In genomic region chr11:94769897-94770296, GRCh38 we compare ENCODE assay signal across 9 cellular contexts. TPM values are rescaled to one million over a fixed set of nuclear protein-coding genes. Genes with fewer than 3 reads are reported as not detected.
DNase-seq lines count a peak whose midpoint lies in the region; ATAC-seq lines count a peak whose summit lies in the region.
"Had no signal": no experiment of that assay in that cellular context is flagged by ENCODE, and none has a peak within 500 bp of the region (broad histone marks: within the 10 kb centered on the region; RNA-seq: fewer than 3 reads in every experiment).

No MANE protein-coding gene starts in this region.

- DNase-seq in activated CD4-positive, alpha-beta T cell treated with anti-CD3 and anti-CD28 coated beads, Interleukin-2, amount 10 ng/mL, durations not matched to agents 24 days and 14 days, result no peak
- no peak for DNase-seq in activated CD4-positive, alpha-beta T cell treated with anti-CD3 and anti-CD28 coated beads for 1 hour
- DNase-seq in foreskin melanocyte, result no peak
- DNase-seq in activated CD4-positive, alpha-beta T cell treated with anti-CD3 and anti-CD28 coated beads for 4 hours, result no peak
- DNase-seq: CD4-positive, CD25-positive, alpha-beta regulatory T cell had no signal

- H3K4me3 ChIP-seq in iPS-18a (ENCODE audit: low read length) (peak overlapping the region; percentile 76), subcutaneous abdominal adipose tissue (ENCODE audit: low read depth in 1 of 5, low read length in 5 of 5) (peak overlapping the region; percentile 73 to 94 (median 91))

- H3K27me3 ChIP-seq in iPS-18a (ENCODE audit: control insufficient read depth, insufficient read depth, low read length) (peaks cover 51% of the 10 kb centered on the region), subcutaneous abdominal adipose tissue (ENCODE audit: control insufficient read depth in 5 of 5, insufficient read depth in 4 of 5, low read length in 5 of 5) (no peaks in the 10 kb centered on the region)

- H3K27ac Mint-ChIP-seq in activated CD4-positive, alpha-beta T cell treated with anti-CD3 and anti-CD28 coated beads, Interleukin-2, amount 10 ng/mL, durations not matched to agents 24 days and 14 days, result no peak overlapping the region
- H3K27ac Mint-ChIP-seq in activated T-helper 17 cell treated with anti-CD3 and anti-CD28 coated beads, Interleukin-2, amount 50 U/mL, for 72 hours, result no peak overlapping the region

- peaks cover 9% of the 10 kb centered on the region for H3K4me1 Mint-ChIP-seq in activated CD4-positive, alpha-beta T cell treated with anti-CD3 and anti-CD28 coated beads, Interleukin-2, amount 10 ng/mL, durations not matched to agents 24 days and 14 days
- H3K4me1 Mint-ChIP-seq in activated T-helper 17 cell treated with anti-CD3 and anti-CD28 coated beads, Interleukin-2, amount 50 U/mL, for 72 hours, result no peaks in the 10 kb centered on the region

- H3K9me3 ChIP-seq in iPS-18a (ENCODE audit: control insufficient read depth, low read depth, low read length), result no peaks in the 10 kb centered on the region
- H3K9me3 ChIP-seq in subcutaneous abdominal adipose tissue (ENCODE audit: control insufficient read depth in 5 of 5, low read length in 5 of 5), result no peaks in the 10 kb centered on the region

- H3K36me3 Mint-ChIP-seq in activated CD4-positive, alpha-beta T cell treated with anti-CD3 and anti-CD28 coated beads, Interleukin-2, amount 10 ng/mL, durations not matched to agents 24 days and 14 days (ENCODE audit: low read depth), result no peaks in the 10 kb centered on the region
- H3K36me3 Mint-ChIP-seq in activated T-helper 17 cell treated with anti-CD3 and anti-CD28 coated beads, Interleukin-2, amount 50 U/mL, for 72 hours (ENCODE audit: low read depth), result no peaks in the 10 kb centered on the region
- H3K36me3 Mint-ChIP-seq: CD4-positive, CD25-positive, alpha-beta regulatory T cell had no signal

- H3K36me3 ChIP-seq in iPS-18a (ENCODE audit: control insufficient read depth, low read depth, low read length), result no peaks in the 10 kb centered on the region
- H3K36me3 ChIP-seq in subcutaneous abdominal adipose tissue (ENCODE audit: control insufficient read depth in 5 of 5, insufficient read depth in 5 of 5, low read length in 5 of 5), result no peaks in the 10 kb centered on the region

- H3K27me3 Mint-ChIP-seq in activated CD4-positive, alpha-beta T cell treated with anti-CD3 and anti-CD28 coated beads, Interleukin-2, amount 10 ng/mL, durations not matched to agents 24 days and 14 days, result peaks cover 44% of the 10 kb centered on the region
- peaks cover 42% of the 10 kb centered on the region for H3K27me3 Mint-ChIP-seq in activated T-helper 17 cell treated with anti-CD3 and anti-CD28 coated beads, Interleukin-2, amount 50 U/mL, for 72 hours

- H3K27ac ChIP-seq in iPS-18a (ENCODE audit: low read length), result no peak overlapping the region
- peak overlapping the region; percentile 92 for H3K27ac ChIP-seq in subcutaneous abdominal adipose tissue (ENCODE audit: low read depth, low read length)

- H3K4me3 Mint-ChIP-seq in activated CD4-positive, alpha-beta T cell treated with anti-CD3 and anti-CD28 coated beads, Interleukin-2, amount 10 ng/mL, durations not matched to agents 24 days and 14 days, result peak overlapping the region; percentile 84
- H3K4me3 Mint-ChIP-seq in activated T-helper 17 cell treated with anti-CD3 and anti-CD28 coated beads, Interleukin-2, amount 50 U/mL, for 72 hours, result peak overlapping the region; percentile 18

- H3K4me1 ChIP-seq in iPS-18a (ENCODE audit: control insufficient read depth, low read depth, low read length) (peaks cover 32% of the 10 kb centered on the region), subcutaneous abdominal adipose tissue (ENCODE audit: control insufficient read depth in 5 of 5, insufficient read depth in 5 of 5, low read length in 5 of 5) (peaks cover 0 to 41% (median 38%) of the 10 kb centered on the region in 5 donors)

- no peak for ATAC-seq in activated T-helper 17 cell treated with anti-CD3 and anti-CD28 coated beads, Interleukin-2, amount 50 U/mL, for 72 hours (replicated peaks)
- ATAC-seq in HG02840 (IDR thresholded peaks at IDR 0.05; ENCODE audit: low FRiP score, unreplicated experiment), result no peak

- intact Hi-C loops in activated CD4-positive, alpha-beta T cell treated with anti-CD3 and anti-CD28 coated beads, Interleukin-2, amount 10 ng/mL, durations not matched to agents 24 days and 14 days (cut with micrococcal nuclease), result loop anchor here (2.0 to 10.0 kb wide), 3 partner anchors 29 to 225 kb away; partner anchors contain the start of gene FUT4

- H3K9ac ChIP-seq in iPS-18a (ENCODE audit: low read length), result peak overlapping the region; percentile 77
- H3K9ac ChIP-seq in subcutaneous abdominal adipose tissue (ENCODE audit: low read length in 5 of 5), result peak overlapping the region; percentile 79 to 92 (median 81)

- H3K9me3 Mint-ChIP-seq in activated CD4-positive, alpha-beta T cell treated with anti-CD3 and anti-CD28 coated beads, Interleukin-2, amount 10 ng/mL, durations not matched to agents 24 days and 14 days, result no peaks in the 10 kb centered on the region
- H3K9me3 Mint-ChIP-seq in activated T-helper 17 cell treated with anti-CD3 and anti-CD28 coated beads, Interleukin-2, amount 50 U/mL, for 72 hours, result no peaks in the 10 kb centered on the region

RNA-seq across cellular contexts. Expression of gene AMOTL1, which starts 1.7 kb away (rescaled TPM):
- total RNA-seq in activated CD4-positive, alpha-beta T cell treated with anti-CD3 and anti-CD28 coated beads, Interleukin-2, amount 10 ng/mL, durations not matched to agents 24 days and 14 days, result 5.4 and 5.9 TPM in 2 replicates
- under 1 TPM; 0.06 to 0.34 TPM for total RNA-seq in activated T-helper 17 cell treated with anti-CD3 and anti-CD28 coated beads, Interleukin-2, amount 50 U/mL, for 72 hours
